1 cellular context compared by ENCODE assay signal in genomic region chr2:74391209-74391579, GRCh38.
TF ChIP-seq lines count a peak whose summit lies in the region.

No MANE protein-coding gene starts in this region.

TF ChIP-seq in GM12878, 131 proteins besides CTCF, POLR2A, EP300 and RAD21:
- no peak for TF ChIP-seq ELK1 (IDR thresholded peaks at IDR 0.05; ENCODE audit: low read depth, low read length)
- TF ChIP-seq HDAC6 (IDR thresholded peaks at IDR 0.05; ENCODE audit: unreplicated experiment), result no peak
- TF ChIP-seq NFIC (IDR thresholded peaks at IDR 0.05; ENCODE audit: low read depth, low read length), result no peak
- no peak for TF ChIP-seq RFX5 (IDR thresholded peaks at IDR 0.05; ENCODE audit: low read depth, low read length)
- TF ChIP-seq HSF1 (IDR thresholded peaks at IDR 0.05; ENCODE audit: low read depth, low read length), result no peak
- TF ChIP-seq NFYA (IDR thresholded peaks at IDR 0.05; ENCODE audit: borderline replicate concordance, low read depth, low read length), result no peak
- TF ChIP-seq ETV6 (conservative IDR thresholded peaks at IDR 0.05 in 1 of 2, IDR thresholded peaks at IDR 0.05 in 1 of 2; ENCODE audit: borderline replicate concordance in 1 of 2, low read depth in 1 of 2), result no peak
- TF ChIP-seq ZNF592 (IDR thresholded peaks at IDR 0.05), result no peak
- no peak for TF ChIP-seq MLLT1 (IDR thresholded peaks at IDR 0.05)
TF ChIP-seq in GM12878: peak in this region for 0.
